16 cellular contexts compared by ENCODE assay signal in the genomic region with DNA sequence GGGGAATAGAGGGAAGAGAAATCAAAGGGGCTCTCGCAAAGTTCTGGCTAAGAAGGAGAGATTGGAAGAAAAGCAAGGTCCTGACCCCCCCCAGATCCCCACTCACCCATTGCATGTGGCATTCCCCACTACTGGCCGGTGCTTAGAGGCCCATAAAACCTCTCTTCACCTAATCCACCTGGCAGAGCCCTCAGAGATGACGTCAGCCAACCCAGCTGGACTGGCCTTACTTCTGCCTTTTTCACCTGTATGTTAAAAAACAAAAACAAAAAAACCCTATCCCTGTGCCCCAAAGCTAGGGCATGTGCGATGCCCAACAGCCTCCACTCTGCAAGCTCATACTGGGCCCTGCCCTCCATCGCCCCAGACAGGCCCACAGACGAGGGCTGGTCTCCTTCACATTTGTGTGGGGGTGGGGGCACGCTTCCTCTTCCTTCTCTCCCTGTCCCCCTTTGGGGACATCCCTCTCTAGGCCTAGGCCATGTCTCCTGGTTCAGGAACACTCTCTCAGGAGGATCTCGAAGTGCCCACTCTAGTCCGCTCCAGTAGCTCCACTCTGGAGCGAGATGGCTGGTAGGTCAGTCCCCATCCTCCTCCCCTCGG. TPM values are rescaled to one million over a fixed set of nuclear protein-coding genes. Genes with fewer than 3 reads are reported as not detected.
"Had no signal": no experiment of that assay in that cellular context is flagged by ENCODE, and none has a peak within 500 bp of the region (broad histone marks: within the 10 kb centered on the region; RNA-seq: fewer than 3 reads in every experiment).

No MANE protein-coding gene starts in this region.

- H3K4me3 Mint-ChIP-seq: activated CD4-positive, alpha-beta memory T cell treated with anti-CD3 and anti-CD28 coated beads for 36 hours; activated naive CD8-positive, alpha-beta T cell treated with anti-CD3 and anti-CD28 coated beads, Interleukin-2, amount 10 ng/mL, durations not matched to agents 7 days and 5 days; activated T-cell treated with anti-CD3 and anti-CD28 coated beads, Interleukin-2, amount 50 U/mL, for 72 hours; natural killer cell had no signal

- H3K27ac Mint-ChIP-seq: activated CD4-positive, alpha-beta memory T cell treated with anti-CD3 and anti-CD28 coated beads for 36 hours; activated naive CD8-positive, alpha-beta T cell treated with anti-CD3 and anti-CD28 coated beads, Interleukin-2, amount 10 ng/mL, durations not matched to agents 7 days and 5 days; activated T-cell treated with anti-CD3 and anti-CD28 coated beads, Interleukin-2, amount 50 U/mL, for 72 hours; natural killer cell; progenitor cell of endocrine pancreas had no signal

- H3K4me2 ChIP-seq: smooth muscle cell had no signal

- DNase-seq: activated CD4-positive, alpha-beta memory T cell treated with anti-CD3 and anti-CD28 coated beads for 36 hours; activated naive CD8-positive, alpha-beta T cell treated with anti-CD3 and anti-CD28 coated beads, Interleukin-2, amount 10 ng/mL, durations not matched to agents 7 days and 5 days; activated T-cell treated with anti-CD3 and anti-CD28 coated beads, Interleukin-2, amount 50 U/mL, for 72 hours; anterior cingulate cortex; foreskin melanocyte; heart right ventricle; mammary epithelial cell; natural killer cell; nucleus accumbens; right cardiac atrium; tibial artery had no signal

- H3K36me3 ChIP-seq: heart right ventricle, tibial artery, vagina had no signal

- H3K27me3 ChIP-seq: vagina had no signal

- H3K27ac ChIP-seq: heart right ventricle, tibial artery, vagina had no signal

- H3K9me3 ChIP-seq: heart right ventricle, tibial artery, vagina had no signal

- H3K9me3 Mint-ChIP-seq: activated CD4-positive, alpha-beta memory T cell treated with anti-CD3 and anti-CD28 coated beads for 36 hours; activated naive CD8-positive, alpha-beta T cell treated with anti-CD3 and anti-CD28 coated beads, Interleukin-2, amount 10 ng/mL, durations not matched to agents 7 days and 5 days; activated T-cell treated with anti-CD3 and anti-CD28 coated beads, Interleukin-2, amount 50 U/mL, for 72 hours; natural killer cell had no signal

- ATAC-seq: activated T-cell treated with anti-CD3 and anti-CD28 coated beads, Interleukin-2, amount 50 U/mL, for 72 hours; heart right ventricle; left lobe of liver; natural killer cell; right cardiac atrium had no signal

- H3K4me3 ChIP-seq: heart right ventricle, smooth muscle cell, tibial artery, vagina had no signal

- H3K36me3 Mint-ChIP-seq: activated CD4-positive, alpha-beta memory T cell treated with anti-CD3 and anti-CD28 coated beads for 36 hours; activated naive CD8-positive, alpha-beta T cell treated with anti-CD3 and anti-CD28 coated beads, Interleukin-2, amount 10 ng/mL, durations not matched to agents 7 days and 5 days; natural killer cell had no signal

RNA-seq across cellular contexts. Expression of a gene that starts 37.2 kb away (rescaled TPM):
- total RNA-seq: bronchial epithelial cell, vagina had no signal
- polyA plus RNA-seq: mammary epithelial cell had no signal
